ENCODE assay signal across 8 cellular contexts in genomic region chr3:37974121-37974927, GRCh38. TPM values are rescaled to one million over a fixed set of nuclear protein-coding genes. Genes with fewer than 3 reads are reported as not detected.
A peak's percentile ranks its signal among the peaks of the same experiment; 100 is the strongest.
DNase-seq lines count a peak whose midpoint lies in the region; ATAC-seq and TF ChIP-seq lines count a peak whose summit lies in the region.

No MANE protein-coding gene starts in this region.

- intact Hi-C loops in mammary epithelial cell (cut with micrococcal nuclease), result loop anchor here (1.0 kb wide), 2 partner anchors 22 to 29 kb away; no protein-coding TSS in a partner anchor

- no TSS peak for BruUV-seq in mammary epithelial cell (replicated peaks; lab: Mats Ljungman, UMichigan)

- H3K36me3 ChIP-seq in WERI-Rb-1 (peaks cover 11% of the 10 kb centered on the region), mammary epithelial cell (ENCODE audit: insufficient read depth, low read length) (peaks cover 16% of the 10 kb centered on the region)

- CTCF ChIA-PET in mammary epithelial cell (lab: Charles Lee; ENCODE audit: low non-redundant PET), result interaction anchor here (0.6 to 1.1 kb wide), 3 partner anchors 30 to 143 kb away, joined by 3 to 5 read pairs (median 5); no protein-coding TSS in a partner anchor

- 75% methylated on average over 9 of the region's 9 CpGs for WGBS in mammary epithelial cell (ENCODE audit: low coverage, missing lambda C conversion rate)

- dilution Hi-C loops in mammary epithelial cell (cut with HindIII; ENCODE audit: low sequenced_read_pairs), result no loop called here

- no peaks in the 10 kb centered on the region for H4K20me1 ChIP-seq in mammary epithelial cell (ENCODE audit: insufficient read depth, low read length)

- H3K27me3 ChIP-seq in WERI-Rb-1 (ENCODE audit: insufficient read depth, low read depth, severe bottlenecking) (no peaks in the 10 kb centered on the region), mammary epithelial cell (ENCODE audit: insufficient read depth, low read length) (no peaks in the 10 kb centered on the region)

- no peak overlapping the region for H3K9ac ChIP-seq in mammary epithelial cell (ENCODE audit: insufficient read depth, low read length)

- H3K4me3 ChIP-seq in WERI-Rb-1 (ENCODE audit: low read depth, low read length) (no peak overlapping the region), mammary epithelial cell (replicated peaks in 1 of 3; ENCODE audit: insufficient read depth in 1 of 3, low read depth in 2 of 3, low read length in 3 of 3) (no peak overlapping the region)

- DNase-seq in ELR (ENCODE audit: low read depth), result peak; percentile 74
- peak; percentile 43 for DNase-seq in KG1 (lab: John Stamatoyannopoulos, UW)
- DNase-seq in WERI-Rb-1, result peak; percentile 73
- DNase-seq in mammary epithelial cell, result peak; percentile 30
- peak; percentile 72 for DNase-seq in kidney tubule cell (ENCODE audit: low spot score)
- DNase-seq in stimulated activated CD4-positive, alpha-beta T cell treated with anti-CD3 and anti-CD28 coated beads, Interleukin-4, amount 100 ng/mL, for 4 hours, result peak; percentile 57 to 59
- no peak for DNase-seq in NCI-H774 (lab: John Stamatoyannopoulos, UW)

- no peaks in the 10 kb centered on the region for H3K4me1 ChIP-seq in mammary epithelial cell (ENCODE audit: insufficient read depth, low read length)

- peak; percentile 84 for ATAC-seq in GM21515 (IDR thresholded peaks at IDR 0.05; ENCODE audit: unreplicated experiment)

- peak; percentile 91 for TF ChIP-seq CTCF in WERI-Rb-1 (IDR thresholded peaks at IDR 0.05; ENCODE audit: low read depth, low read length)
- peak; percentile 70 to 76 for TF ChIP-seq CTCF in mammary epithelial cell (conservative IDR thresholded peaks at IDR 0.05 in 1 of 2, IDR thresholded peaks at IDR 0.05 in 1 of 2; ENCODE audit: extremely low read depth in 1 of 2, insufficient read depth in 1 of 2, low read depth in 1 of 2, low read length in 2 of 2)

- H3K27ac ChIP-seq in WERI-Rb-1 (no peak overlapping the region), mammary epithelial cell (ENCODE audit: insufficient read depth, low read depth, low read length) (no peak overlapping the region)

- no peaks in the 10 kb centered on the region for H3K79me2 ChIP-seq in mammary epithelial cell (ENCODE audit: insufficient read depth, low read length)

- no peak overlapping the region for H3K4me2 ChIP-seq in mammary epithelial cell (ENCODE audit: insufficient read depth, low read depth, low read length)

- in situ Hi-C loops in mammary epithelial cell (cut with MboI; ENCODE audit: low sequenced_read_pairs in 2 of 2), result no loop called here

- H2AFZ ChIP-seq in mammary epithelial cell (ENCODE audit: low read depth, low read length), result no peak overlapping the region

- no peaks in the 10 kb centered on the region for H3K9me3 ChIP-seq in WERI-Rb-1 (ENCODE audit: severe bottlenecking)
- H3K9me3 ChIP-seq in mammary epithelial cell (replicated peaks; ENCODE audit: insufficient read depth, low read length), result no peaks in the 10 kb centered on the region

RNA-seq across cellular contexts. Expression of gene VILL, which starts 16.3 kb away (rescaled TPM):
- 1 to 10 TPM; 1.8 to 3.0 TPM for total RNA-seq in mammary epithelial cell
- 1.8 TPM for polyA plus RNA-seq in mammary epithelial cell
- 1.1 TPM for polyA minus RNA-seq in mammary epithelial cell

RNA-seq across cellular contexts. Expression of gene PLCD1, which starts 55.1 kb away (rescaled TPM):
- total RNA-seq in mammary epithelial cell, result 10 to 100 TPM; 53.0 to 75.8 TPM
- polyA plus RNA-seq in mammary epithelial cell, result 29.1 TPM
- 131 TPM for polyA minus RNA-seq in mammary epithelial cell
